Comparison of ENCODE assay signal across 8 cellular contexts in genomic region chr4:88219099-88219498, GRCh38.
DNase-seq lines count a peak whose midpoint lies in the region; ATAC-seq and TF ChIP-seq lines count a peak whose summit lies in the region.

No MANE protein-coding gene starts in this region.

- POLR2A ChIA-PET in IMR-90 (lab: Charles Lee; ENCODE audit: unreplicated experiment) (no interaction called here), PC-3 (lab: Charles Lee; ENCODE audit: unreplicated experiment) (no interaction called here)

- H4K20me1 ChIP-seq in IMR-90 (ENCODE audit: insufficient read depth, low read length), result no peaks in the 10 kb centered on the region
- no peaks in the 10 kb centered on the region for H4K20me1 ChIP-seq in PC-3 (ENCODE audit: low read length)

- H3K9me2 ChIP-seq in PC-3 (replicated peaks; ENCODE audit: low read length), result no peaks in the 10 kb centered on the region

- peak; percentile 77 for TF ChIP-seq CTCF in C4-2B (conservative IDR thresholded peaks at IDR 0.05)
- peak; percentile 74 for TF ChIP-seq CTCF in IMR-90 (conservative IDR thresholded peaks at IDR 0.05; ENCODE audit: low read depth, low read length)
- peak; percentile 73 for TF ChIP-seq CTCF in PC-3 (conservative IDR thresholded peaks at IDR 0.05; ENCODE audit: low read depth, low read length)

- dilution Hi-C loops in IMR-90 (cut with HindIII; ENCODE audit: low sequenced_read_pairs, unreplicated experiment), result no loop called here

- CTCF ChIA-PET in IMR-90 (lab: Yijun Ruan, JAX) (interaction anchor here (0.6 to 1.9 kb wide), 11 partner anchors 8 to 311 kb away, joined by 3 to 25 read pairs (median 3); partner anchors contain the start of gene HERC5), PC-3 (lab: Charles Lee) (interaction anchor here (0.6 to 1.0 kb wide), 6 partner anchors 100 to 296 kb away, joined by 3 to 35 read pairs (median 5); partner anchors contain the start of genes HERC5 and HERC6)

- H3K18ac ChIP-seq in IMR-90 (ENCODE audit: low read depth, low read length), result no peak overlapping the region

- no TSS peak for BruUV-seq in IMR-90 (replicated peaks; lab: Mats Ljungman, UMichigan)
- BruUV-seq in PC-3 (replicated peaks; lab: Mats Ljungman, UMichigan), result no TSS peak

- TF ChIP-seq RAD21 in IMR-90 (IDR thresholded peaks at IDR 0.05; ENCODE audit: low read length), result peak; percentile 66

- no peak overlapping the region for H3K4ac ChIP-seq in IMR-90 (ENCODE audit: low read depth, low read length)

- intact Hi-C loops in IMR-90 (cut with micrococcal nuclease), result loop anchor here (1.0 to 2.0 kb wide), 3 partner anchors 66 to 296 kb away; partner anchors contain the start of gene PPM1K
- intact Hi-C loops in PC-3 (cut with micrococcal nuclease), result loop anchor here (1.0 to 2.0 kb wide), 4 partner anchors 65 to 296 kb away; partner anchors contain the start of gene PPM1K

- H3K4me2 ChIP-seq in IMR-90 (ENCODE audit: low read depth, low read length) (no peak overlapping the region), PC-3 (ENCODE audit: low read length) (no peak overlapping the region; the same call in 1 of the 2 replicates)

- no peak overlapping the region for H2BK20ac ChIP-seq in IMR-90 (ENCODE audit: low read depth, low read length)

- no peaks in the 10 kb centered on the region for H3K9me1 ChIP-seq in IMR-90 (ENCODE audit: insufficient read depth, low read length)

- H3K4me3 ChIP-seq in IMR-90 (ENCODE audit: insufficient read depth, low read depth, low read length) (no peak overlapping the region), PC-3 (ENCODE audit: low read length) (no peak overlapping the region)

- H3K79me2 ChIP-seq in PC-3 (ENCODE audit: low read length), result no peaks in the 10 kb centered on the region

- no peak overlapping the region for H2BK15ac ChIP-seq in IMR-90 (ENCODE audit: low read depth, low read length)

- H3K36me3 ChIP-seq in IMR-90 (ENCODE audit: control insufficient read depth, insufficient read depth, low read length), result no peaks in the 10 kb centered on the region
- no peaks in the 10 kb centered on the region for H3K36me3 ChIP-seq in PC-3 (ENCODE audit: low read depth, low read length)

- H3K23ac ChIP-seq in IMR-90 (ENCODE audit: low read depth, low read length), result no peak overlapping the region

- H2AFZ ChIP-seq in IMR-90 (replicated peaks; ENCODE audit: low read length, poor library complexity) (no peak overlapping the region), PC-3 (ENCODE audit: low read length) (no peak overlapping the region)

- H4K8ac ChIP-seq in IMR-90 (ENCODE audit: low read depth in 2 of 2, low read length in 2 of 2), result no peak overlapping the region

- DNase-seq in IMR-90 (peak; percentile 56), PC-3 (peak; percentile 57), dermis blood vessel endothelial cell (peak; percentile 79), medulla oblongata (ENCODE audit: extremely low spot score) (peak; percentile 81), ecto neural progenitor cell (ENCODE audit: low spot score) (no peak)
- DNase-seq in NK-92 treated with Interleukin-12 subunit alpha and Interleukin-12 subunit beta, amount 100 ng/mL, for 24 hours (lab: John Stamatoyannopoulos, UW), result no peak

- no peaks in the 10 kb centered on the region for H3K79me1 ChIP-seq in IMR-90 (ENCODE audit: low read depth in 1 of 2, low read length in 2 of 2)

- no peak overlapping the region for H4K5ac ChIP-seq in IMR-90 (ENCODE audit: low read depth, low read length)

- H3K4me1 ChIP-seq in IMR-90 (ENCODE audit: control insufficient read depth, insufficient read depth, low read length) (no peaks in the 10 kb centered on the region), PC-3 (ENCODE audit: insufficient read depth, low read length) (no peaks in the 10 kb centered on the region; the same call in 1 of the 2 replicates)

- H2AK9ac ChIP-seq in IMR-90 (replicated peaks; ENCODE audit: low read depth, low read length, poor library complexity), result no peak overlapping the region

- H3F3A ChIP-seq in PC-3 (ENCODE audit: low read length, unreplicated experiment), result no peaks in the 10 kb centered on the region

- TF ChIP-seq POLR2A in IMR-90 (IDR thresholded peaks at IDR 0.05; ENCODE audit: low read depth, low read length), result no peak

- no peak overlapping the region for H3K56ac ChIP-seq in IMR-90 (ENCODE audit: extremely low read depth, insufficient read depth, low read length)

- 0% methylated on average over 1 of the region's 5 CpGs; no CpG with 5 or more reads in 1 of the 2 experiments for WGBS in IMR-90 (ENCODE audit: extremely low coverage in 2 of 2, insufficient read length in 1 of 2), 2 experiments

- H4K91ac ChIP-seq in IMR-90 (ENCODE audit: insufficient read depth, low read depth, low read length), result no peak overlapping the region

- ATAC-seq in GM18867 (IDR thresholded peaks at IDR 0.05; ENCODE audit: unreplicated experiment) (peak; percentile 87), IMR-90 (ENCODE audit: low read depth) (peak; percentile 86), PC-3 (peak; percentile 69)

- H2BK120ac ChIP-seq in IMR-90 (ENCODE audit: low read depth, low read length), result no peak overlapping the region

- no peak overlapping the region for H2AK5ac ChIP-seq in IMR-90 (ENCODE audit: low read depth, low read length)

- no peak overlapping the region for H2BK5ac ChIP-seq in IMR-90 (ENCODE audit: low read depth, low read length, poor library complexity, severe bottlenecking)

- no peak overlapping the region for H3K14ac ChIP-seq in IMR-90 (replicated peaks; ENCODE audit: low read depth, low read length)

- H3K27me3 ChIP-seq in IMR-90 (ENCODE audit: control insufficient read depth, insufficient read depth, low read length), result peaks cover 6% of the 10 kb centered on the region
- H3K27me3 ChIP-seq in PC-3 (ENCODE audit: low read length), result no peaks in the 10 kb centered on the region

- no peaks in the 10 kb centered on the region for H3K9me3 ChIP-seq in IMR-90 (ENCODE audit: control insufficient read depth, insufficient read depth, low read length)
- H3K9me3 ChIP-seq in PC-3 (ENCODE audit: low read length), result no peaks in the 10 kb centered on the region

- H3K9ac ChIP-seq in IMR-90 (ENCODE audit: low read depth, low read length) (no peak overlapping the region), PC-3 (ENCODE audit: low read length) (no peak overlapping the region)

- no peak overlapping the region for H3K27ac ChIP-seq in C4-2B
- no peak overlapping the region for H3K27ac ChIP-seq in IMR-90 (ENCODE audit: insufficient read depth, low read length)
- H3K27ac ChIP-seq in PC-3 (ENCODE audit: low read length), result no peak overlapping the region

- in situ Hi-C loops in IMR-90 (cut with MboI; ENCODE audit: low sequenced_read_pairs), result loop anchor here (5.0 to 10.0 kb wide), 2 partner anchors 298 to 534 kb away; no protein-coding TSS in a partner anchor

TF ChIP-seq in IMR-90, 13 proteins besides CTCF, POLR2A, EP300 and RAD21:
- TF ChIP-seq MAFK (IDR thresholded peaks at IDR 0.05; ENCODE audit: low read depth, low read length) (no peak), SMC3 (IDR thresholded peaks at IDR 0.05; ENCODE audit: low read depth, low read length) (peak; percentile 91)

Comparison
In these comparisons a context has a peak if more than half of its experiments do, and no peak if none do; other contexts are left out.
1. DNase-seq: peak in IMR-90 (single experiment), PC-3 (single experiment), dermis blood vessel endothelial cell (single experiment) and medulla oblongata (single experiment); none in NK-92 treated with Interleukin-12 subunit alpha and Interleukin-12 subunit beta, amount 100 ng/mL, for 24 hours (single experiment) and ecto neural progenitor cell (single experiment).
2. Peak in every context shown above with its lines, with median percentiles within 50 percentile points of each other: CTCF ChIP-seq and ATAC-seq.